In genomic region chr6:31396422-31397152, GRCh38 we compare ENCODE assay signal across 8 cellular contexts. TPM values are rescaled to one million over a fixed set of nuclear protein-coding genes. Genes with fewer than 3 reads are reported as not detected.
DNase-seq lines count a peak whose midpoint lies in the region; ATAC-seq and TF ChIP-seq lines count a peak whose summit lies in the region.

No MANE protein-coding gene starts in this region.

- no peak for TF ChIP-seq POLR2A in testis (IDR thresholded peaks at IDR 0.05)

- no peak overlapping the region for H3K4me3 ChIP-seq in fibroblast of villous mesenchyme (ENCODE audit: low read depth, low read length)
- no peak overlapping the region for H3K4me3 ChIP-seq in neutrophil (ENCODE audit: low read depth in 1 of 2, low read length in 1 of 2)
- no peak overlapping the region for H3K4me3 ChIP-seq in testis

- POLR2A ChIA-PET in RWPE1 (lab: Yijun Ruan, JAX; ENCODE audit: low non-redundant PET) = no interaction called here

- H3K27me3 ChIP-seq in neutrophil (no peaks in the 10 kb centered on the region), testis (no peaks in the 10 kb centered on the region)

- H3K9me3 ChIP-seq in neutrophil = no peaks in the 10 kb centered on the region
- H3K9me3 ChIP-seq in testis = no peaks in the 10 kb centered on the region

- peak; percentile 83 for DNase-seq in EL
- DNase-seq in RWPE1 (ENCODE audit: low spot score) = peak; percentile 54
- peak; percentile 73 to 82 for DNase-seq in activated T-helper 1 cell treated with anti-CD3 and anti-CD28 coated beads, Interleukin-2, amount 50 U/mL, for 16 hours (ENCODE audit: low read depth in 1 of 2, low spot score in 1 of 2)
- peak; percentile 78 for DNase-seq in fibroblast of villous mesenchyme (ENCODE audit: low read depth)
- DNase-seq in testis = peak; percentile 89

- 40 to 45% methylated on average over 10 to 11 of the region's 11 CpGs for WGBS in testis, 2 donors

- peaks cover 30 to 37% of the 10 kb centered on the region in 2 experiments for H3K4me1 ChIP-seq in neutrophil (ENCODE audit: control insufficient read depth in 1 of 2, insufficient read depth in 1 of 2, low read depth in 1 of 2, low read length in 1 of 2)
- H3K4me1 ChIP-seq in testis = peaks cover 9% of the 10 kb centered on the region

- peak; percentile 75 for TF ChIP-seq RAD21 in Ishikawa (IDR thresholded peaks at IDR 0.05; ENCODE audit: low read depth)

- CTCF ChIA-PET in RWPE1 (lab: Yijun Ruan, JAX) = interaction anchor here (0.6 to 3.9 kb wide), 4 partner anchors 13 to 213 kb away, joined by 3 to 19 read pairs (median 4); no protein-coding TSS in a partner anchor

- H3K36me3 ChIP-seq in neutrophil (peaks cover 8% of the 10 kb centered on the region), testis (ENCODE audit: low read depth, missing control alignments) (no peaks in the 10 kb centered on the region)

- intact Hi-C loops in testis (cut with DNase I; ENCODE audit: low total_unique reads) = loop anchor here (5.0 kb wide), 1 partner anchor 46 kb away; no protein-coding TSS in a partner anchor

- H3K27ac ChIP-seq in RWPE1 = no peak overlapping the region
- no peak overlapping the region for H3K27ac ChIP-seq in neutrophil
- H3K27ac ChIP-seq in testis = no peak overlapping the region

- TF ChIP-seq EP300 in Ishikawa (IDR thresholded peaks at IDR 0.05; ENCODE audit: borderline replicate concordance) = no peak

- peak; percentile 85 for TF ChIP-seq CTCF in RWPE1 (conservative IDR thresholded peaks at IDR 0.05; ENCODE audit: low read depth)
- TF ChIP-seq CTCF in fibroblast of villous mesenchyme (IDR thresholded peaks at IDR 0.05; ENCODE audit: insufficient read depth, low read depth, low read length) = peak; percentile 89
- peak; percentile 96 for TF ChIP-seq CTCF in neutrophil (IDR thresholded peaks at IDR 0.05)
- peak; percentile 68 to 94 (median 86) for TF ChIP-seq CTCF in testis (IDR thresholded peaks at IDR 0.05)

- no peak for ATAC-seq in GM21723 (IDR thresholded peaks at IDR 0.05; ENCODE audit: unreplicated experiment)

TF ChIP-seq in Ishikawa, 13 proteins besides CTCF, POLR2A, EP300 and RAD21:
- TF ChIP-seq EGR1 (IDR thresholded peaks at IDR 0.05) = no peak
- TF ChIP-seq CEBPB (IDR thresholded peaks at IDR 0.05) = no peak
- TF ChIP-seq TCF12 (IDR thresholded peaks at IDR 0.05; ENCODE audit: low read depth) = no peak
- TF ChIP-seq ZBTB7A (IDR thresholded peaks at IDR 0.05; ENCODE audit: low read depth) = no peak
- no peak for TF ChIP-seq CREB1 (IDR thresholded peaks at IDR 0.05; ENCODE audit: low read depth)
- TF ChIP-seq YY1 (IDR thresholded peaks at IDR 0.05; ENCODE audit: low read depth) = no peak
- TF ChIP-seq, protein P1, sequence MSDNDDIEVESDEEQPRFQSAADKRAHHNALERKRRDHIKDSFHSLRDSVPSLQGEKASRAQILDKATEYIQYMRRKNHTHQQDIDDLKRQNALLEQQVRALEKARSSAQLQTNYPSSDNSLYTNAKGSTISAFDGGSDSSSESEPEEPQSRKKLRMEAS (IDR thresholded peaks at IDR 0.05) = no peak
- TF ChIP-seq TAF1 (IDR thresholded peaks at IDR 0.05; ENCODE audit: low read depth) = no peak
- TF ChIP-seq USF1 (IDR thresholded peaks at IDR 0.05) = no peak
- no peak for TF ChIP-seq FOXM1 (IDR thresholded peaks at IDR 0.05; ENCODE audit: borderline replicate concordance, low read depth)
- TF ChIP-seq NFIC (IDR thresholded peaks at IDR 0.05) = no peak
- no peak for TF ChIP-seq REST (IDR thresholded peaks at IDR 0.05; ENCODE audit: low read depth)
- TF ChIP-seq TEAD4 (IDR thresholded peaks at IDR 0.05) = no peak

RNA-seq across cellular contexts. Expression of gene MICA, which starts 6.8 kb away (rescaled TPM):
- total RNA-seq in fibroblast of villous mesenchyme (45.3 and 54.8 TPM in 2 replicates), testis (10 to 100 TPM; 24.7 to 28.2 TPM)
- polyA plus RNA-seq in testis (ENCODE audit: insufficient read depth, low read depth, low replicate concordance) = 18.2 TPM

RNA-seq across cellular contexts. Expression of gene HLA-B, which starts 39.6 kb away (rescaled TPM):
- total RNA-seq in fibroblast of villous mesenchyme (475 and 661 TPM in 2 replicates), testis (100 to 1,000 TPM; 425 to 439 TPM)
- polyA plus RNA-seq in testis (ENCODE audit: insufficient read depth, low read depth, low replicate concordance) = 943 TPM
